In genomic region chr3:31704651-31705179, GRCh38 we compare ENCODE assay signal across 8 cellular contexts.
DNase-seq lines count a peak whose midpoint lies in the region; ATAC-seq, FAIRE-seq and TF ChIP-seq lines count a peak whose summit lies in the region.

No MANE protein-coding gene starts in this region.

- no peak for TF ChIP-seq CTCF in D721Med (IDR thresholded peaks at IDR 0.05; ENCODE audit: insufficient read depth, missing control alignments)

- FAIRE-seq in D721Med (lab: Jason Lieb, UNC), result no peak

- DNase-seq in activated CD4-positive, alpha-beta T cell treated with anti-CD3 and anti-CD28 coated beads, Interleukin-2, amount 50 U/mL, for 48 hours, result peak; percentile 11 to 43
- DNase-seq in activated CD4-positive, alpha-beta T cell treated with anti-CD3 and anti-CD28 coated beads for 4 hours, result no peak
- DNase-seq in SHP77 (lab: John Stamatoyannopoulos, UW) (peak; percentile 72 to 81), iPS-NIHi11 (ENCODE audit: low spot score) (peak; percentile 64), stromal cell of bone marrow (ENCODE audit: low read depth) (peak; percentile 47), D721Med (ENCODE audit: insufficient read length, low spot score) (no peak)

- ATAC-seq in GM21367 (IDR thresholded peaks at IDR 0.05; ENCODE audit: unreplicated experiment) (no peak), GM18511 (IDR thresholded peaks at IDR 0.05; ENCODE audit: unreplicated experiment) (no peak)

Comparison
In these comparisons a context has a peak if more than half of its experiments do, and no peak if none do; other contexts are left out.
1. DNase-seq: peak in activated CD4-positive, alpha-beta T cell treated with anti-CD3 and anti-CD28 coated beads, Interleukin-2, amount 50 U/mL, for 48 hours (2 of 2), SHP77 (2 of 2), iPS-NIHi11 (single experiment) and stromal cell of bone marrow (single experiment); none in activated CD4-positive, alpha-beta T cell treated with anti-CD3 and anti-CD28 coated beads for 4 hours (0 of 2) and D721Med (single experiment).